Comparison of ENCODE assay signal across 17 cellular contexts in genomic region chr15:62063851-62064635, GRCh38. TPM values are rescaled to one million over a fixed set of nuclear protein-coding genes. Genes with fewer than 3 reads are reported as not detected.
A peak's percentile ranks its signal among the peaks of the same experiment; 100 is the strongest.
DNase-seq lines count a peak whose midpoint lies in the region; ATAC-seq, FAIRE-seq and TF ChIP-seq lines count a peak whose summit lies in the region.
"Had no signal": no experiment of that assay in that cellular context is flagged by ENCODE, and none has a peak within 500 bp of the region (broad histone marks: within the 10 kb centered on the region; RNA-seq: fewer than 3 reads in every experiment).

No MANE protein-coding gene starts in this region.

- peak; percentile 48 for DNase-seq in EH (ENCODE audit: low read depth)
- peak; percentile 71 for DNase-seq in RWPE1 (ENCODE audit: low spot score)
- DNase-seq in fibroblast of pulmonary artery (ENCODE audit: low read depth): peak; percentile 62
- peak in 1 of 6 donors; percentile 41 for DNase-seq in pancreas
- DNase-seq in SK-N-DZ (ENCODE audit: low spot score): no peak
- DNase-seq in OCI-M1 (lab: John Stamatoyannopoulos, UW): no peak
- no peak for DNase-seq in vagina (ENCODE audit: extremely low spot score in 2 of 2)
- no peak for DNase-seq in NOMO-1 (lab: John Stamatoyannopoulos, UW; ENCODE audit: unreplicated experiment in 2 of 2)
- DNase-seq: activated CD4-positive, alpha-beta memory T cell treated with anti-CD3 and anti-CD28 coated beads for 36 hours; aorta; effector memory CD4-positive, alpha-beta T cell; head of caudate nucleus; SJCRH30 had no signal

- no peak for TF ChIP-seq CTCF in RWPE1 (conservative IDR thresholded peaks at IDR 0.05; ENCODE audit: low read depth)
- TF ChIP-seq CTCF in fibroblast of pulmonary artery (IDR thresholded peaks at IDR 0.05; ENCODE audit: low read length, missing control alignments): no peak
- no peak for TF ChIP-seq CTCF in pancreas (IDR thresholded peaks at IDR 0.05)
- TF ChIP-seq CTCF in vagina (IDR thresholded peaks at IDR 0.05): no peak

- H3K4me3 ChIP-seq in fibroblast of pulmonary artery (replicated peaks; ENCODE audit: low read depth, low read length) (no peak overlapping the region), pancreas (no peak overlapping the region), vagina (no peak overlapping the region)
- H3K4me3 ChIP-seq: SJCRH30 had no signal

- H3K4me1 ChIP-seq in pancreas (peaks cover 15 to 23% (median 16%) of the 10 kb centered on the region in 3 donors), vagina (peaks cover 33% of the 10 kb centered on the region)
- H3K4me1 ChIP-seq: SJCRH30 had no signal

- H3K9me3 ChIP-seq in pancreas (no peaks in the 10 kb centered on the region), vagina (no peaks in the 10 kb centered on the region)
- H3K9me3 ChIP-seq: SJCRH30 had no signal

- no peak for TF ChIP-seq POLR2A in vagina (IDR thresholded peaks at IDR 0.05)

- CTCF ChIA-PET in RWPE1 (lab: Yijun Ruan, JAX): no interaction called here

- FAIRE-seq in pancreas (lab: Jason Lieb, UNC): no peak

- H3K27me3 ChIP-seq in pancreas (no peaks in the 10 kb centered on the region), vagina (no peaks in the 10 kb centered on the region)
- H3K27me3 ChIP-seq: SJCRH30 had no signal

- H3K36me3 ChIP-seq in pancreas: no peaks in the 10 kb centered on the region
- no peaks in the 10 kb centered on the region for H3K36me3 ChIP-seq in vagina
- H3K36me3 ChIP-seq: SJCRH30 had no signal

- ATAC-seq in pancreas: peak in 1 of 4 donors; percentile 7
- ATAC-seq: left lobe of liver; natural killer cell treated with Interleukin-12 subunit alpha and Interleukin-12 subunit beta and Interleukin-15 and Interleukin-18, amount 100 ng/mL, for 72 hours had no signal

- POLR2A ChIA-PET in RWPE1 (lab: Yijun Ruan, JAX; ENCODE audit: low non-redundant PET): no interaction called here

- peak overlapping the region; percentile 67 for H3K27ac ChIP-seq in RWPE1
- peak overlapping the region in 3 of 4 donors; percentile 11 to 65 (median 55) for H3K27ac ChIP-seq in pancreas
- H3K27ac ChIP-seq in vagina: no peak overlapping the region
- H3K27ac ChIP-seq: HL-60, SJCRH30 had no signal

- 20% methylated on average over 6 of the region's 6 CpGs for WGBS in pancreas, 2 donors

- intact Hi-C loops in pancreas (cut with DNase I) (no loop called here), vagina (cut with DNase I) (no loop called here)

RNA-seq across cellular contexts. Expression of gene C2CD4A, which starts 2.7 kb away (rescaled TPM):
- total RNA-seq in pancreas (10 to 100 TPM in 1 of 6 donors, 1 to 10 TPM in 5; 1.2 to 16.1 (median 2.7) TPM), vagina (not detected)
- 1 to 10 TPM; 2.2 to 3.5 TPM for polyA plus RNA-seq in pancreas
- polyA plus RNA-seq in SK-N-DZ (2014; cell fraction: cytosol; rRNA removed): 0.30 TPM in 1 of 2 replicates, not detected in the other
- 0.20 TPM in 1 of 2 replicates, not detected in the other for polyA plus RNA-seq in SK-N-DZ (2014; cell fraction: nucleus; rRNA removed)
- total RNA-seq: natural killer cell treated with Interleukin-12 subunit alpha and Interleukin-12 subunit beta and Interleukin-15 and Interleukin-18, amount 100 ng/mL, for 72 hours; subcutaneous adipose tissue had no signal
- polyA plus RNA-seq: aorta had no signal

RNA-seq across cellular contexts. Expression of gene VPS13C, which starts 3.8 kb away (rescaled TPM):
- total RNA-seq in pancreas (10 to 100 TPM; 21.5 to 49.6 (median 31.0) TPM), vagina (52.5 TPM)
- 10 to 100 TPM in 1 of 2 donors, 1 to 10 TPM in 1; 8.8 to 20.1 TPM for polyA plus RNA-seq in pancreas
- 11.1 and 13.0 TPM in 2 replicates for polyA plus RNA-seq in SK-N-DZ (2014; cell fraction: cytosol; rRNA removed)
- polyA plus RNA-seq in SK-N-DZ (2014; cell fraction: nucleus; rRNA removed): 32.0 and 57.0 TPM in 2 replicates

Comparison
In these comparisons a context has a peak if more than half of its experiments do, and no peak if none do; other contexts are left out.
1. DNase-seq: peak in EH (single experiment), RWPE1 (single experiment) and fibroblast of pulmonary artery (single experiment); none in SK-N-DZ (single experiment), OCI-M1 (single experiment), vagina (0 of 2) and NOMO-1 (0 of 2).